ENCODE assay signal across 8 cellular contexts in genomic region chr9:95515272-95516113, GRCh38. TPM values are rescaled to one million over a fixed set of nuclear protein-coding genes. Genes with fewer than 3 reads are reported as not detected.
A peak's percentile ranks its signal among the peaks of the same experiment; 100 is the strongest.
DNase-seq lines count a peak whose midpoint lies in the region; ATAC-seq and TF ChIP-seq lines count a peak whose summit lies in the region.

No MANE protein-coding gene starts in this region.

- 10 to 13% methylated on average over 46 to 48 of the region's 48 CpGs for WGBS in esophagus, 2 donors

- H3K27me3 ChIP-seq in HUES48 (ENCODE audit: control insufficient read depth, insufficient read depth, low read length), result peaks cover 79% of the 10 kb centered on the region
- no peaks in the 10 kb centered on the region for H3K27me3 ChIP-seq in esophagus (ENCODE audit: control insufficient read depth in 1 of 2, insufficient read depth in 2 of 2, low read length in 2 of 2)

- no peaks in the 10 kb centered on the region for H3K27me3 Mint-ChIP-seq in osteocyte (ENCODE audit: unreplicated experiment)

- H3K4me3 Mint-ChIP-seq in osteocyte (ENCODE audit: unreplicated experiment), result peak overlapping the region; percentile 68

- intact Hi-C loops in posterior vena cava (cut with DNase I), result no loop called here

- no peak overlapping the region for H3K27ac Mint-ChIP-seq in osteocyte (ENCODE audit: unreplicated experiment)

- H3K9me3 Mint-ChIP-seq in osteocyte (ENCODE audit: unreplicated experiment), result no peaks in the 10 kb centered on the region

- ATAC-seq in HG02642 (IDR thresholded peaks at IDR 0.05; ENCODE audit: poor library complexity, unreplicated experiment), result no peak

- DNase-seq in AG04449 (ENCODE audit: low read depth, low spot score) (no peak), osteocyte (ENCODE audit: extremely low spot score, unreplicated experiment) (no peak), posterior vena cava (ENCODE audit: low spot score) (no peak), MV-4-11 (lab: John Stamatoyannopoulos, UW) (no peak)
- peak; percentile 22 for DNase-seq in activated CD4-positive, alpha-beta T cell treated with anti-CD3 and anti-CD28 coated beads, Interleukin-2, amount 50 U/mL, for 1 hour

- TF ChIP-seq CTCF in AG04449 (IDR thresholded peaks at IDR 0.05; ENCODE audit: insufficient read depth, low read length, missing control alignments) (no peak), osteocyte (IDR thresholded peaks at IDR 0.05) (no peak)

- H3K9me3 ChIP-seq in HUES48 (ENCODE audit: control insufficient read depth, insufficient read depth, low read length) (peaks cover 5% of the 10 kb centered on the region; the same call in 1 of the 2 replicates), esophagus (ENCODE audit: control insufficient read depth in 2 of 2, insufficient read depth in 1 of 2, low read depth in 1 of 2, low read length in 1 of 2) (no peaks in the 10 kb centered on the region)

- H3K36me3 ChIP-seq in HUES48 (ENCODE audit: control insufficient read depth, insufficient read depth, low read length) (no peaks in the 10 kb centered on the region), esophagus (ENCODE audit: control insufficient read depth in 2 of 2, insufficient read depth in 2 of 2, low read length in 1 of 2) (no peaks in the 10 kb centered on the region)

- H3K9ac ChIP-seq in HUES48 (ENCODE audit: low read depth, low read length), result no peak overlapping the region; the same call in 1 of the 2 replicates

- H3K4me1 ChIP-seq in HUES48 (ENCODE audit: control insufficient read depth, insufficient read depth, low read length) (peaks cover 36% of the 10 kb centered on the region), esophagus (ENCODE audit: control insufficient read depth in 2 of 2, insufficient read depth in 2 of 2, low read length in 1 of 2) (peaks cover 2 to 11% of the 10 kb centered on the region in 2 donors)

- peak overlapping the region; percentile 64 for H3K4me3 ChIP-seq in AG04449 (ENCODE audit: low read depth, low read length)
- H3K4me3 ChIP-seq in HUES48 (ENCODE audit: low read depth, low read length), result peak overlapping the region; percentile 60
- H3K4me3 ChIP-seq in esophagus (ENCODE audit: low read depth in 1 of 2, low read length in 2 of 2), result peak overlapping the region; percentile 44 to 69

- H3K27ac ChIP-seq in HUES48 (ENCODE audit: low read depth, low read length) (no peak overlapping the region), esophagus (ENCODE audit: low read depth in 2 of 2, low read length in 1 of 2) (no peak overlapping the region)

- peaks cover 23% of the 10 kb centered on the region for H3K4me1 Mint-ChIP-seq in osteocyte (ENCODE audit: unreplicated experiment)

- POLR2A ChIA-PET in AG04449 (lab: Yijun Ruan, JAX), result no interaction called here

- CTCF ChIA-PET in AG04449 (lab: Yijun Ruan, JAX), result no interaction called here

- no peaks in the 10 kb centered on the region for H3K36me3 Mint-ChIP-seq in osteocyte (ENCODE audit: unreplicated experiment)

RNA-seq across cellular contexts. Expression of gene PTCH1, which starts 1.3 kb away (rescaled TPM):
- 1 to 10 TPM; 2.4 to 2.8 TPM for polyA plus RNA-seq in esophagus
- total RNA-seq in osteocyte (16.2 and 16.9 TPM in 2 replicates), posterior vena cava (10 to 100 TPM in 1 of 2 donors, 1 to 10 TPM in 1; 4.6 to 13.2 TPM)
